ENCODE assay signal across 14 cellular contexts in the genomic region with DNA sequence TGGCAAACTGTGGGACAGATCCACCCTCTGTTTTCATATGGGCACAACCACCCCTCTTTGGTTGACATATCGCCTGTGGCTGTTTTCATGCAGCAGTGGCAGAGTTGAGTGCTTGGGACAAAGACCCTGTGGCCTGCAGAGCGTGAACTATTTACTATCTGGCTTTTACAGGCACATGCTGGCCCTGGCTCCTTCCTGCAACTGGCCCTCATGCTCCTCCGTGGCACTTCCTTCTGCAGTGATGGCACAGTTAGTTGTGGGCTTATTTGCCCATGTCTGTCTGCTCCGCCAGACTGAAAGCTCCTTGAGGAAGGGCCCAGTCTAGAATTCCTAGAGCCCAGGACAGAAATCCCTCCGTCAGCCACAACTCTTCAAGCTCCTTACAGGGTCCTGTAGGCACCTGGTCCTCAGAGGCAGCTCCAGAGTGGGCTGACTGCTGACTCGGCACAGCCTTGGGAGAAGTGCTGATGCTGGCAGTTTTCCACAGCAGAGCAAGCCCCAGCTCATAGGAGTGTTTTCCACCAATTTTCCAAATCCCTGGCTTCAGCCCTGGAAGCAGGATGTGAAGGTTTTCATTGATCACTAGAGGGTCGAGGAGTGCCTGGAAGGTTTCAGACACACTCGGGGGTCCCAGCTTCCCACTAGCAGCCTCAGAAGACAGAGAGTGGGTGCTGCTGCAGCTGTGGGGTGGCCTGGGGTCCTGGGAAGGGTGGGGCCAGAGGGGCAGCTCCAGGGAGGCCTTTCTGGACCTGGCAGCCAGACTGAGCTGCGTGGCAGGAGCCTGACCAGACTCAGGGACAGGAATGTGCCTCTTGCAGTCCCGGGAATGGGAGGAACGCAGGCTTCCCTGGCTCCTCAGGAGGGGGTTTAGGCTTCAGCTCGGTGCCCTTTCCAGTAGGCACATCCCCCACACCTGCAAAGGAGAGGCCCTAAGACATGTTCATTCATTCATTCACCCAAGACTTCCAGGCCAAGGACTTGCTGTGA. TPM values are rescaled to one million over a fixed set of nuclear protein-coding genes. Genes with fewer than 3 reads are reported as not detected.
A peak's percentile ranks its signal among the peaks of the same experiment; 100 is the strongest.
DNase-seq lines count a peak whose midpoint lies in the region; ATAC-seq and TF ChIP-seq lines count a peak whose summit lies in the region.
"Had no signal": no experiment of that assay in that cellular context is flagged by ENCODE, and none has a peak within 500 bp of the region (broad histone marks: within the 10 kb centered on the region; RNA-seq: fewer than 3 reads in every experiment).

No MANE protein-coding gene starts in this region.

- DNase-seq in activated naive CD4-positive, alpha-beta T cell treated with anti-CD3 and anti-CD28 coated beads, Interleukin-2, amount 50 U/mL, for 16 hours = peak; percentile 4
- no peak for DNase-seq in activated naive CD4-positive, alpha-beta T cell treated with anti-CD3 and anti-CD28 coated beads, Interleukin-2, amount 10 ng/mL, durations not matched to agents 7 days and 5 days
- no peak for DNase-seq in endothelial cell (ENCODE audit: low spot score)
- peak; percentile 3 to 38 for DNase-seq in mesothelial cell of epicardium (ENCODE audit: low spot score in 2 of 2, unreplicated experiment in 2 of 2)
- DNase-seq in ureter (ENCODE audit: low spot score) = peak; percentile 40
- DNase-seq in DMS153 (lab: John Stamatoyannopoulos, UW) = no peak
- DNase-seq in DMS53 (lab: John Stamatoyannopoulos, UW) = no peak
- DNase-seq: activated CD8-positive, alpha-beta memory T cell treated with anti-CD3 and anti-CD28 coated beads for 24 hours; activated naive CD8-positive, alpha-beta T cell treated with anti-CD3 and anti-CD28 coated beads, Interleukin-2, amount 50 U/mL, for 24 hours; foreskin melanocyte; HFFc6; NCI-H1105 treated with DMSO at 0.1 percent for 48 hours; SHP77 had no signal

- no peaks in the 10 kb centered on the region for H3K36me3 Mint-ChIP-seq in activated naive CD4-positive, alpha-beta T cell treated with anti-CD3 and anti-CD28 coated beads, Interleukin-2, amount 10 ng/mL, durations not matched to agents 7 days and 5 days
- H3K36me3 Mint-ChIP-seq in endothelial cell (ENCODE audit: low read depth, unreplicated experiment) (peaks cover 16% of the 10 kb centered on the region), mesothelial cell of epicardium (no peaks in the 10 kb centered on the region)

- TF ChIP-seq CTCF in endothelial cell (IDR thresholded peaks at IDR 0.05; ENCODE audit: unreplicated experiment) = no peak
- no peak for TF ChIP-seq CTCF in mesothelial cell of epicardium (IDR thresholded peaks at IDR 0.05; ENCODE audit: unreplicated experiment)

- H3K27ac Mint-ChIP-seq in activated naive CD4-positive, alpha-beta T cell treated with anti-CD3 and anti-CD28 coated beads, Interleukin-2, amount 10 ng/mL, durations not matched to agents 7 days and 5 days = no peak overlapping the region
- H3K27ac Mint-ChIP-seq in endothelial cell (ENCODE audit: unreplicated experiment) (peak overlapping the region; percentile 26), mesothelial cell of epicardium (no peak overlapping the region)
- H3K27ac Mint-ChIP-seq: activated naive CD8-positive, alpha-beta T cell treated with anti-CD3 and anti-CD28 coated beads, Interleukin-2, amount 50 U/mL, for 24 hours; HFFc6 had no signal

- H3K9me3 Mint-ChIP-seq in activated naive CD4-positive, alpha-beta T cell treated with anti-CD3 and anti-CD28 coated beads, Interleukin-2, amount 10 ng/mL, durations not matched to agents 7 days and 5 days = no peaks in the 10 kb centered on the region
- no peaks in the 10 kb centered on the region for H3K9me3 Mint-ChIP-seq in endothelial cell (ENCODE audit: unreplicated experiment)
- H3K9me3 Mint-ChIP-seq in mesothelial cell of epicardium = no peaks in the 10 kb centered on the region
- H3K9me3 Mint-ChIP-seq: activated naive CD8-positive, alpha-beta T cell treated with anti-CD3 and anti-CD28 coated beads, Interleukin-2, amount 50 U/mL, for 24 hours; HFFc6 had no signal

- peaks cover 16% of the 10 kb centered on the region for H3K27me3 Mint-ChIP-seq in activated naive CD4-positive, alpha-beta T cell treated with anti-CD3 and anti-CD28 coated beads, Interleukin-2, amount 10 ng/mL, durations not matched to agents 7 days and 5 days
- H3K27me3 Mint-ChIP-seq in endothelial cell (ENCODE audit: unreplicated experiment) (peaks cover 6% of the 10 kb centered on the region), mesothelial cell of epicardium (ENCODE audit: low read depth) (no peaks in the 10 kb centered on the region)
- H3K27me3 Mint-ChIP-seq: activated naive CD8-positive, alpha-beta T cell treated with anti-CD3 and anti-CD28 coated beads, Interleukin-2, amount 50 U/mL, for 24 hours had no signal

- CTCF ChIA-PET in activated naive CD4-positive, alpha-beta T cell treated with anti-CD3 and anti-CD28 coated beads, Interleukin-2, amount 10 ng/mL, durations not matched to agents 7 days and 5 days (lab: Charles Lee) = interaction anchor here (1.3 kb wide), 1 partner anchor 214 kb away, joined by 3 read pairs; no protein-coding TSS in a partner anchor

- no peak for ATAC-seq in HG02840 (IDR thresholded peaks at IDR 0.05; ENCODE audit: low FRiP score, unreplicated experiment)

- H3K4me1 Mint-ChIP-seq in activated naive CD4-positive, alpha-beta T cell treated with anti-CD3 and anti-CD28 coated beads, Interleukin-2, amount 10 ng/mL, durations not matched to agents 7 days and 5 days = no peaks in the 10 kb centered on the region
- peaks cover 36% of the 10 kb centered on the region for H3K4me1 Mint-ChIP-seq in endothelial cell (ENCODE audit: unreplicated experiment)
- H3K4me1 Mint-ChIP-seq in mesothelial cell of epicardium = no peaks in the 10 kb centered on the region

- no peak overlapping the region for H3K4me3 Mint-ChIP-seq in activated naive CD4-positive, alpha-beta T cell treated with anti-CD3 and anti-CD28 coated beads, Interleukin-2, amount 10 ng/mL, durations not matched to agents 7 days and 5 days
- H3K4me3 Mint-ChIP-seq in endothelial cell (ENCODE audit: unreplicated experiment) = peak overlapping the region; percentile 47
- no peak overlapping the region for H3K4me3 Mint-ChIP-seq in mesothelial cell of epicardium
- H3K4me3 Mint-ChIP-seq: activated naive CD8-positive, alpha-beta T cell treated with anti-CD3 and anti-CD28 coated beads, Interleukin-2, amount 50 U/mL, for 24 hours; HFFc6 had no signal

RNA-seq across cellular contexts. Expression of a gene that starts 56.5 kb away (rescaled TPM):
- 5.7 TPM for total RNA-seq in endothelial cell (ENCODE audit: unreplicated experiment)
- 15.5 to 16.6 TPM (median 16.6 TPM) in 3 replicates for total RNA-seq in mesothelial cell of epicardium
- 22.2 TPM for total RNA-seq in ureter

Comparison
In these comparisons a context has a peak if more than half of its experiments do, and no peak if none do; other contexts are left out.
1. DNase-seq: peak in activated naive CD4-positive, alpha-beta T cell treated with anti-CD3 and anti-CD28 coated beads, Interleukin-2, amount 50 U/mL, for 16 hours (single experiment), mesothelial cell of epicardium (2 of 2) and ureter (single experiment); none in activated naive CD4-positive, alpha-beta T cell treated with anti-CD3 and anti-CD28 coated beads, Interleukin-2, amount 10 ng/mL, durations not matched to agents 7 days and 5 days (single experiment), endothelial cell (single experiment), DMS153 (single experiment) and DMS53 (single experiment).